Comparison of ENCODE assay signal across 27 cellular contexts in genomic region chr5:43731573-43731972, GRCh38.
DNase-seq lines count a peak whose midpoint lies in the region; ATAC-seq, FAIRE-seq and TF ChIP-seq lines count a peak whose summit lies in the region.
"Had no signal": no experiment of that assay in that cellular context is flagged by ENCODE, and none has a peak within 500 bp of the region (broad histone marks: within the 10 kb centered on the region; RNA-seq: fewer than 3 reads in every experiment).

No MANE protein-coding gene starts in this region.

- intact Hi-C loops in IMR-90 (cut with micrococcal nuclease) (loop anchor here (5.0 kb wide), 2 partner anchors 69 to 266 kb away; no protein-coding TSS in a partner anchor), body of pancreas (cut with DNase I) (loop anchor here (10.0 kb wide), 1 partner anchor 593 kb away; no protein-coding TSS in a partner anchor), pancreas (cut with DNase I) (loop anchor here in 1 of 3 donors (5.0 kb wide), 1 partner anchor 601 kb away; no protein-coding TSS in a partner anchor)

- H4K8ac ChIP-seq in IMR-90 (ENCODE audit: low read depth in 2 of 2, low read length in 2 of 2), result no peak overlapping the region

- no peak for TF ChIP-seq RAD21 in IMR-90 (IDR thresholded peaks at IDR 0.05; ENCODE audit: low read length)

- TF ChIP-seq CTCF in IMR-90 (conservative IDR thresholded peaks at IDR 0.05; ENCODE audit: low read depth, low read length) (no peak), body of pancreas (IDR thresholded peaks at IDR 0.05) (no peak), pancreas (IDR thresholded peaks at IDR 0.05) (no peak)

- no peak overlapping the region for H2AK9ac ChIP-seq in IMR-90 (replicated peaks; ENCODE audit: low read depth, low read length, poor library complexity)

- H3K4me2 ChIP-seq in IMR-90 (ENCODE audit: low read depth, low read length) (no peak overlapping the region), Karpas-422 (ENCODE audit: low read depth, low read length, poor library complexity, severe bottlenecking) (no peak overlapping the region)
- H3K4me2 ChIP-seq: BLaER1 had no signal

- H3K4me1 ChIP-seq in IMR-90 (ENCODE audit: control insufficient read depth, insufficient read depth, low read length), result peaks cover 1% of the 10 kb centered on the region; the same call in 1 of the 2 replicates
- H3K4me1 ChIP-seq in Karpas-422 (ENCODE audit: low read length), result no peaks in the 10 kb centered on the region
- H3K4me1 ChIP-seq in body of pancreas, result peaks cover 16% of the 10 kb centered on the region
- peaks cover 7 to 10% (median 10%) of the 10 kb centered on the region in 3 donors for H3K4me1 ChIP-seq in pancreas
- H3K4me1 ChIP-seq: BE2C, BLaER1 had no signal

- H3K79me2 ChIP-seq in Karpas-422 (ENCODE audit: low read length), result no peaks in the 10 kb centered on the region

- H2BK120ac ChIP-seq in IMR-90 (ENCODE audit: low read depth, low read length), result peak overlapping the region; percentile 32

- POLR2A ChIA-PET in IMR-90 (lab: Charles Lee; ENCODE audit: unreplicated experiment), result no interaction called here

- ATAC-seq in IMR-90 (ENCODE audit: low read depth), result no peak
- peak; percentile 27 for ATAC-seq in body of pancreas
- ATAC-seq in pancreas, result peak; percentile 21 to 73 (median 53)
- no peak for ATAC-seq in HG03521 (IDR thresholded peaks at IDR 0.05; ENCODE audit: unreplicated experiment)
- ATAC-seq in HG03442 (IDR thresholded peaks at IDR 0.05; ENCODE audit: unreplicated experiment), result no peak
- ATAC-seq: GM12878 had no signal

- no peaks in the 10 kb centered on the region for H3K36me3 ChIP-seq in IMR-90 (ENCODE audit: control insufficient read depth, insufficient read depth, low read length)
- no peaks in the 10 kb centered on the region for H3K36me3 ChIP-seq in Karpas-422 (ENCODE audit: insufficient read depth, low read length)
- no peaks in the 10 kb centered on the region for H3K36me3 ChIP-seq in body of pancreas (replicated peaks in 1 of 2; ENCODE audit: insufficient read depth in 1 of 2, low read depth in 2 of 2)
- no peaks in the 10 kb centered on the region for H3K36me3 ChIP-seq in pancreas
- H3K36me3 ChIP-seq: BE2C, BLaER1 had no signal

- in situ Hi-C loops in IMR-90 (cut with MboI; ENCODE audit: low sequenced_read_pairs), result loop anchor here (25.0 kb wide), 1 partner anchor 1056 kb away; no protein-coding TSS in a partner anchor

- H4K20me1 ChIP-seq in IMR-90 (ENCODE audit: insufficient read depth, low read length), result no peaks in the 10 kb centered on the region
- H4K20me1 ChIP-seq in Karpas-422 (ENCODE audit: insufficient read depth, low read depth, low read length), result no peaks in the 10 kb centered on the region
- H4K20me1 ChIP-seq: BLaER1 had no signal

- no peak overlapping the region for H3K23ac ChIP-seq in IMR-90 (ENCODE audit: low read depth, low read length)

- no peaks in the 10 kb centered on the region for H3K79me1 ChIP-seq in IMR-90 (ENCODE audit: low read depth in 1 of 2, low read length in 2 of 2)

- H4K91ac ChIP-seq in IMR-90 (ENCODE audit: insufficient read depth, low read depth, low read length), result no peak overlapping the region

- H3K9me3 ChIP-seq in IMR-90 (ENCODE audit: control insufficient read depth, insufficient read depth, low read length) (no peaks in the 10 kb centered on the region), Karpas-422 (ENCODE audit: low read length) (no peaks in the 10 kb centered on the region), body of pancreas (no peaks in the 10 kb centered on the region), pancreas (no peaks in the 10 kb centered on the region)
- H3K9me3 ChIP-seq: BE2C, BLaER1 had no signal

- no peaks in the 10 kb centered on the region for H3K9me2 ChIP-seq in Karpas-422 (replicated peaks; ENCODE audit: insufficient read depth, low read length)

- TF ChIP-seq POLR2A in IMR-90 (IDR thresholded peaks at IDR 0.05; ENCODE audit: low read depth, low read length) (no peak), body of pancreas (IDR thresholded peaks at IDR 0.05) (no peak)

- H3K9ac ChIP-seq in IMR-90 (ENCODE audit: low read depth, low read length), result no peak overlapping the region
- H3K9ac ChIP-seq in Karpas-422 (ENCODE audit: low read length), result no peak overlapping the region
- H3K9ac ChIP-seq: BLaER1 had no signal

- H3K27ac ChIP-seq in IMR-90 (ENCODE audit: insufficient read depth, low read length) (no peak overlapping the region), Karpas-422 (ENCODE audit: low read length) (no peak overlapping the region), body of pancreas (no peak overlapping the region), pancreas (no peak overlapping the region)
- H3K27ac ChIP-seq: BLaER1 had no signal

- H3K4ac ChIP-seq in IMR-90 (ENCODE audit: low read depth, low read length), result no peak overlapping the region

- no peak overlapping the region for H2BK15ac ChIP-seq in IMR-90 (ENCODE audit: low read depth, low read length)

- BruUV-seq in IMR-90 (replicated peaks; lab: Mats Ljungman, UMichigan), result no TSS peak

- H3K27me3 ChIP-seq in IMR-90 (ENCODE audit: control insufficient read depth, insufficient read depth, low read length) (no peaks in the 10 kb centered on the region), Karpas-422 (ENCODE audit: low read length) (no peaks in the 10 kb centered on the region), body of pancreas (no peaks in the 10 kb centered on the region), pancreas (no peaks in the 10 kb centered on the region)
- H3K27me3 ChIP-seq: BE2C, BLaER1 had no signal

- no peak for FAIRE-seq in pancreas (lab: Jason Lieb, UNC)
- FAIRE-seq: A204.1, GM12878, GM12892, GM18507 had no signal

- no peak for DNase-seq in IMR-90
- DNase-seq in Karpas-422, result peak; percentile 35
- no peak for DNase-seq in body of pancreas
- no peak for DNase-seq in pancreas
- DNase-seq in T-helper 9 cell, result no peak
- DNase-seq: 8988T; ACHN; BE2C; C1 segment of cervical spinal cord; CD4-positive, alpha-beta memory T cell; CD4-positive, CD25-positive, alpha-beta regulatory T cell; CD8-positive, alpha-beta memory T cell; COR-L47; DMS 273 treated with DMSO at 0.1 percent for 48 hours; DMS153; DMS53; DMS79; DND-41; EL; GDM1 had no signal

- H2AFZ ChIP-seq in IMR-90 (replicated peaks; ENCODE audit: low read length, poor library complexity) (no peak overlapping the region), Karpas-422 (ENCODE audit: low read length) (no peak overlapping the region)

- H3K56ac ChIP-seq in IMR-90 (ENCODE audit: extremely low read depth, insufficient read depth, low read length), result no peak overlapping the region

- no CpG with 5 or more reads among the region's 1 CpG for WGBS in IMR-90 (ENCODE audit: extremely low coverage in 2 of 2, insufficient read length in 1 of 2), 2 experiments
- 26 to 31% methylated on average over 1 of the region's 1 CpG for WGBS in body of pancreas, 2 donors
- 38 to 39% methylated on average over 1 of the region's 1 CpG for WGBS in pancreas, 2 donors

- no peak overlapping the region; the same call in 1 of the 2 replicates for H4K5ac ChIP-seq in IMR-90 (ENCODE audit: low read depth, low read length)

- dilution Hi-C loops in IMR-90 (cut with HindIII; ENCODE audit: low sequenced_read_pairs, unreplicated experiment), result no loop called here

- H2BK5ac ChIP-seq in IMR-90 (ENCODE audit: low read depth, low read length, poor library complexity, severe bottlenecking), result no peak overlapping the region

- no peak overlapping the region for H2BK20ac ChIP-seq in IMR-90 (ENCODE audit: low read depth, low read length)

- H3K4me3 ChIP-seq in IMR-90 (ENCODE audit: insufficient read depth, low read depth, low read length), result no peak overlapping the region
- H3K4me3 ChIP-seq in Karpas-422 (ENCODE audit: low read length), result no peak overlapping the region
- no peak overlapping the region for H3K4me3 ChIP-seq in body of pancreas
- H3K4me3 ChIP-seq in pancreas, result no peak overlapping the region
- H3K4me3 ChIP-seq: BLaER1, GM12878 had no signal

- H3K14ac ChIP-seq in IMR-90 (replicated peaks; ENCODE audit: low read depth, low read length), result no peak overlapping the region

- CTCF ChIA-PET in IMR-90 (lab: Yijun Ruan, JAX), result interaction anchor here (0.6 to 3.5 kb wide), 4 partner anchors 90 to 1050 kb away, joined by 3 to 16 read pairs (median 4); no protein-coding TSS in a partner anchor

- no peak overlapping the region for H2AK5ac ChIP-seq in IMR-90 (ENCODE audit: low read depth, low read length)

- no peaks in the 10 kb centered on the region for H3K9me1 ChIP-seq in IMR-90 (ENCODE audit: insufficient read depth, low read length)

- no peak overlapping the region for H3K18ac ChIP-seq in IMR-90 (ENCODE audit: low read depth, low read length)

TF ChIP-seq in IMR-90, 13 proteins besides CTCF, POLR2A, EP300 and RAD21:
- no peak for TF ChIP-seq RFX5 (IDR thresholded peaks at IDR 0.05; ENCODE audit: low read depth, low read length)
- no peak for TF ChIP-seq MXI1 (IDR thresholded peaks at IDR 0.05; ENCODE audit: borderline replicate concordance, low read depth, low read length)
- TF ChIP-seq, protein P1, sequence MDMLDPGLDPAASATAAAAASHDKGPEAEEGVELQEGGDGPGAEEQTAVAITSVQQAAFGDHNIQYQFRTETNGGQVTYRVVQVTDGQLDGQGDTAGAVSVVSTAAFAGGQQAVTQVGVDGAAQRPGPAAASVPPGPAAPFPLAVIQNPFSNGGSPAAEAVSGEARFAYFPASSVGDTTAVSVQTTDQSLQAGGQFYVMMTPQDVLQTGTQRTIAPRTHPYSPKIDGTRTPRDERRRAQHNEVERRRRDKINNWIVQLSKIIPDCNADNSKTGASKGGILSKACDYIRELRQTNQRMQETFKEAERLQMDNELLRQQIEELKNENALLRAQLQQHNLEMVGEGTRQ (IDR thresholded peaks at IDR 0.05; ENCODE audit: low read depth, low read length), result no peak
- no peak for TF ChIP-seq ELK1 (IDR thresholded peaks at IDR 0.05; ENCODE audit: borderline replicate concordance, low read depth, low read length)
- no peak for TF ChIP-seq FOS (IDR thresholded peaks at IDR 0.05; ENCODE audit: low read depth, low read length)
- no peak for TF ChIP-seq MAFK (IDR thresholded peaks at IDR 0.05; ENCODE audit: low read depth, low read length)
- no peak for TF ChIP-seq CEBPB (IDR thresholded peaks at IDR 0.05; ENCODE audit: low read depth, low read length)
- no peak for TF ChIP-seq SMC3 (IDR thresholded peaks at IDR 0.05; ENCODE audit: low read depth, low read length)
- no peak for TF ChIP-seq CHD1 (IDR thresholded peaks at IDR 0.05; ENCODE audit: low read depth, low read length)

Comparison
In these comparisons a context has a peak if more than half of its experiments do, and no peak if none do; other contexts are left out.
1. ATAC-seq: peak in body of pancreas (single experiment) and pancreas (4 of 4); none in IMR-90 (single experiment), HG03521 (single experiment) and HG03442 (single experiment).